ENCODE assay signal across 15 cellular contexts in genomic region chrX:72971859-72972258, GRCh38. TPM values are rescaled to one million over a fixed set of nuclear protein-coding genes. Genes with fewer than 3 reads are reported as not detected.
"Had no signal": no experiment of that assay in that cellular context is flagged by ENCODE, and none has a peak within 500 bp of the region (broad histone marks: within the 10 kb centered on the region; RNA-seq: fewer than 3 reads in every experiment).

No MANE protein-coding gene starts in this region.

RNA-seq across cellular contexts. Expression of gene DMRTC1, which starts 28.2 kb away (rescaled TPM):
- total RNA-seq: activated CD4-positive, alpha-beta memory T cell treated with anti-CD3 and anti-CD28 coated beads for 36 hours; activated CD4-positive, alpha-beta memory T cell treated with anti-CD3 and anti-CD28 coated beads, Interleukin-2, amount 10 ng/mL, durations not matched to agents 7 days and 5 days; activated CD4-positive, alpha-beta T cell treated with anti-CD3 and anti-CD28 coated beads, Interleukin-2, amount 10 ng/mL, durations not matched to agents 24 days and 14 days; activated CD8-positive, alpha-beta memory T cell treated with anti-CD3 and anti-CD28 coated beads for 36 hours; activated CD8-positive, alpha-beta memory T cell treated with anti-CD3 and anti-CD28 coated beads, Interleukin-2, amount 10 ng/mL, durations not matched to agents 7 days and 5 days; activated CD8-positive, alpha-beta T cell treated with anti-CD3 and anti-CD28 coated beads for 36 hours; T-helper 1 cell treated with Interleukin-12 subunit alpha and Interleukin-12 subunit beta and Interleukin-4 antibody, amounts not matched to agents 30 ng/mL and 1 ng/mL, for 36 hours; T-helper 2 cell treated with Interferon-gamma antibody and Interleukin-4, amounts not matched to agents 100 ng/mL and 5 ng/mL, for 36 hours; WTC11 had no signal

RNA-seq across cellular contexts. Expression of gene PABPC1L2B, which starts 30.9 kb away (rescaled TPM):
- total RNA-seq: activated B cell treated with CpG ODN at 0.5 μM for 24 hours; activated CD4-positive, alpha-beta memory T cell treated with anti-CD3 and anti-CD28 coated beads for 36 hours; activated CD4-positive, alpha-beta memory T cell treated with anti-CD3 and anti-CD28 coated beads, Interleukin-2, amount 10 ng/mL, durations not matched to agents 7 days and 5 days; activated CD4-positive, alpha-beta T cell treated with anti-CD3 and anti-CD28 coated beads for 36 hours; activated CD4-positive, alpha-beta T cell treated with anti-CD3 and anti-CD28 coated beads, Interleukin-2, amount 10 ng/mL, durations not matched to agents 24 days and 14 days; activated CD4-positive, alpha-beta T cell treated with anti-CD3 and anti-CD28 coated beads, Interleukin-2, amount 10 ng/mL, durations not matched to agents 7 days and 5 days; activated CD8-positive, alpha-beta memory T cell treated with anti-CD3 and anti-CD28 coated beads for 36 hours; activated CD8-positive, alpha-beta memory T cell treated with anti-CD3 and anti-CD28 coated beads, Interleukin-2, amount 10 ng/mL, durations not matched to agents 7 days and 5 days; activated CD8-positive, alpha-beta T cell treated with anti-CD3 and anti-CD28 coated beads for 36 hours; activated CD8-positive, alpha-beta T cell treated with anti-CD3 and anti-CD28 coated beads, Interleukin-2, amount 10 ng/mL, durations not matched to agents 7 days and 5 days; T-cell; T-helper 1 cell treated with Interleukin-12 subunit alpha and Interleukin-12 subunit beta and Interleukin-4 antibody, amounts not matched to agents 30 ng/mL and 1 ng/mL, for 36 hours; T-helper 17 cell; T-helper 2 cell treated with Interferon-gamma antibody and Interleukin-4, amounts not matched to agents 100 ng/mL and 5 ng/mL, for 36 hours had no signal

RNA-seq across cellular contexts. Expression of gene FAM236A, which starts 33.9 kb away (rescaled TPM):
- total RNA-seq: activated B cell treated with CpG ODN at 0.5 μM for 24 hours; activated CD4-positive, alpha-beta memory T cell treated with anti-CD3 and anti-CD28 coated beads for 36 hours; activated CD4-positive, alpha-beta memory T cell treated with anti-CD3 and anti-CD28 coated beads, Interleukin-2, amount 10 ng/mL, durations not matched to agents 7 days and 5 days; activated CD4-positive, alpha-beta T cell treated with anti-CD3 and anti-CD28 coated beads for 36 hours; activated CD4-positive, alpha-beta T cell treated with anti-CD3 and anti-CD28 coated beads, Interleukin-2, amount 10 ng/mL, durations not matched to agents 24 days and 14 days; activated CD4-positive, alpha-beta T cell treated with anti-CD3 and anti-CD28 coated beads, Interleukin-2, amount 10 ng/mL, durations not matched to agents 7 days and 5 days; activated CD8-positive, alpha-beta memory T cell treated with anti-CD3 and anti-CD28 coated beads for 36 hours; activated CD8-positive, alpha-beta memory T cell treated with anti-CD3 and anti-CD28 coated beads, Interleukin-2, amount 10 ng/mL, durations not matched to agents 7 days and 5 days; activated CD8-positive, alpha-beta T cell treated with anti-CD3 and anti-CD28 coated beads for 36 hours; activated CD8-positive, alpha-beta T cell treated with anti-CD3 and anti-CD28 coated beads, Interleukin-2, amount 10 ng/mL, durations not matched to agents 7 days and 5 days; T-cell; T-helper 1 cell treated with Interleukin-12 subunit alpha and Interleukin-12 subunit beta and Interleukin-4 antibody, amounts not matched to agents 30 ng/mL and 1 ng/mL, for 36 hours; T-helper 17 cell; T-helper 2 cell treated with Interferon-gamma antibody and Interleukin-4, amounts not matched to agents 100 ng/mL and 5 ng/mL, for 36 hours; WTC11 had no signal

RNA-seq across cellular contexts. Expression of gene FAM236C, which starts 59.4 kb away (rescaled TPM):
- total RNA-seq: activated B cell treated with CpG ODN at 0.5 μM for 24 hours; activated CD4-positive, alpha-beta memory T cell treated with anti-CD3 and anti-CD28 coated beads for 36 hours; activated CD4-positive, alpha-beta memory T cell treated with anti-CD3 and anti-CD28 coated beads, Interleukin-2, amount 10 ng/mL, durations not matched to agents 7 days and 5 days; activated CD4-positive, alpha-beta T cell treated with anti-CD3 and anti-CD28 coated beads for 36 hours; activated CD4-positive, alpha-beta T cell treated with anti-CD3 and anti-CD28 coated beads, Interleukin-2, amount 10 ng/mL, durations not matched to agents 24 days and 14 days; activated CD4-positive, alpha-beta T cell treated with anti-CD3 and anti-CD28 coated beads, Interleukin-2, amount 10 ng/mL, durations not matched to agents 7 days and 5 days; activated CD8-positive, alpha-beta memory T cell treated with anti-CD3 and anti-CD28 coated beads for 36 hours; activated CD8-positive, alpha-beta memory T cell treated with anti-CD3 and anti-CD28 coated beads, Interleukin-2, amount 10 ng/mL, durations not matched to agents 7 days and 5 days; activated CD8-positive, alpha-beta T cell treated with anti-CD3 and anti-CD28 coated beads for 36 hours; activated CD8-positive, alpha-beta T cell treated with anti-CD3 and anti-CD28 coated beads, Interleukin-2, amount 10 ng/mL, durations not matched to agents 7 days and 5 days; T-cell; T-helper 1 cell treated with Interleukin-12 subunit alpha and Interleukin-12 subunit beta and Interleukin-4 antibody, amounts not matched to agents 30 ng/mL and 1 ng/mL, for 36 hours; T-helper 17 cell; T-helper 2 cell treated with Interferon-gamma antibody and Interleukin-4, amounts not matched to agents 100 ng/mL and 5 ng/mL, for 36 hours; WTC11 had no signal
